10 cellular contexts compared by ENCODE assay signal in genomic region chr2:28565720-28566295, GRCh38.
DNase-seq lines count a peak whose midpoint lies in the region; ATAC-seq lines count a peak whose summit lies in the region.
"Had no signal": no experiment of that assay in that cellular context is flagged by ENCODE, and none has a peak within 500 bp of the region (broad histone marks: within the 10 kb centered on the region; RNA-seq: fewer than 3 reads in every experiment).

No MANE protein-coding gene starts in this region.

- CTCF ChIA-PET in T-cell (lab: Charles Lee): interaction anchor here in 1 of 2 donors (0.8 to 1.4 kb wide), 3 partner anchors 18 to 255 kb away, joined by 3 to 7 read pairs (median 4); no protein-coding TSS in a partner anchor

- H3K9me3 ChIP-seq in iPS-15b (ENCODE audit: control insufficient read depth, insufficient read depth, low read length): no peaks in the 10 kb centered on the region

- DNase-seq in activated naive CD4-positive, alpha-beta T cell (lab: John Stamatoyannopoulos, UW): no peak
- DNase-seq in T-cell: no peak
- peak; percentile 71 for DNase-seq in ureter (ENCODE audit: low spot score)
- DNase-seq in activated CD4-positive, CD25-positive, alpha-beta regulatory T cell treated with anti-CD3 and anti-CD28 coated beads, Interleukin-2, amount 50 U/mL, for 72 hours: no peak
- no peak for DNase-seq in NCI-H2029 (lab: John Stamatoyannopoulos, UW)
- DNase-seq: activated CD4-positive, CD25-positive, alpha-beta regulatory T cell; stimulated activated naive CD4-positive, alpha-beta T cell had no signal

- H3K4me3 ChIP-seq in iPS-15b (ENCODE audit: low read depth, low read length): peak overlapping the region; percentile 85

- no peak overlapping the region for H3K27ac Mint-ChIP-seq in activated naive CD4-positive, alpha-beta T cell treated with anti-CD3 and anti-CD28 coated beads, Interleukin-2, amount 50 U/mL, for 24 hours
- H3K27ac Mint-ChIP-seq in T-cell: no peak overlapping the region

- peaks cover 4% of the 10 kb centered on the region for H3K4me1 ChIP-seq in iPS-15b (ENCODE audit: control insufficient read depth, insufficient read depth, low read length)

- peak overlapping the region; percentile 91 for H3K4me3 Mint-ChIP-seq in activated naive CD4-positive, alpha-beta T cell treated with anti-CD3 and anti-CD28 coated beads, Interleukin-2, amount 50 U/mL, for 24 hours
- H3K4me3 Mint-ChIP-seq in T-cell: peak overlapping the region; percentile 86 to 89 (median 87)

- H3K9ac ChIP-seq in iPS-15b (ENCODE audit: low read depth, low read length): no peak overlapping the region

- POLR2A ChIA-PET in T-cell (lab: Charles Lee): no interaction called here

- no peaks in the 10 kb centered on the region for H3K27me3 Mint-ChIP-seq in activated naive CD4-positive, alpha-beta T cell treated with anti-CD3 and anti-CD28 coated beads, Interleukin-2, amount 50 U/mL, for 24 hours
- no peaks in the 10 kb centered on the region for H3K27me3 Mint-ChIP-seq in T-cell

- no peaks in the 10 kb centered on the region for H3K9me3 Mint-ChIP-seq in activated naive CD4-positive, alpha-beta T cell treated with anti-CD3 and anti-CD28 coated beads, Interleukin-2, amount 50 U/mL, for 24 hours
- H3K9me3 Mint-ChIP-seq in T-cell: no peaks in the 10 kb centered on the region

- H3K36me3 ChIP-seq in iPS-15b (ENCODE audit: control insufficient read depth, insufficient read depth, low read length): no peaks in the 10 kb centered on the region

- no peaks in the 10 kb centered on the region for H3K36me3 Mint-ChIP-seq in activated naive CD4-positive, alpha-beta T cell treated with anti-CD3 and anti-CD28 coated beads, Interleukin-2, amount 50 U/mL, for 24 hours
- H3K36me3 Mint-ChIP-seq in T-cell: no peaks in the 10 kb centered on the region

- peaks cover 19% of the 10 kb centered on the region for H3K27me3 ChIP-seq in iPS-15b (ENCODE audit: control insufficient read depth, insufficient read depth, low read length)

- ATAC-seq in T-cell (replicated peaks in 1 of 4) (no peak), GM21619 (IDR thresholded peaks at IDR 0.05; ENCODE audit: unreplicated experiment) (no peak)

- H3K4me1 Mint-ChIP-seq in activated naive CD4-positive, alpha-beta T cell treated with anti-CD3 and anti-CD28 coated beads, Interleukin-2, amount 50 U/mL, for 24 hours: peaks cover 22% of the 10 kb centered on the region
- H3K4me1 Mint-ChIP-seq in T-cell: peaks cover 9 to 19% (median 16%) of the 10 kb centered on the region in 3 donors
